Comparison of ENCODE assay signal across 19 cellular contexts in the genomic region with DNA sequence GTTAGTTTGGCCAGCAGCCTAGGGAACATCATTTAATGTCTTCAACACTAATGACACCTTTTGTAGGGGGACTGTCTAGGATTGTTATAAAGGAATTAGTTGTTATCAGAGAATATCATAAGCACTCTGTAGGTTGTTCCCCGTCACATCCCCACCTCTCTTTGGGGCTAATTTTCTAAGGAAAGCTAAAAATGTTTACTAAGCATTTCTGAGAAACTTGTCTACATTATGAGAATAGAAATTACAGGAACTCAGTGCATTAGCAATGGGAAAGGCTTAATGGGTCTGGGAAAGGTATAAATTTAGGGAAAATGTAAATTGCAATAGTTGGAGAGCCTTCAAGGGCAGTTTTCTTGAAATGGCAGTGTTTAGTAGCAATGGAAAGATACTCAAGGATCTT.
DNase-seq lines count a peak whose midpoint lies in the region; ATAC-seq, FAIRE-seq and TF ChIP-seq lines count a peak whose summit lies in the region.
"Had no signal": no experiment of that assay in that cellular context is flagged by ENCODE, and none has a peak within 500 bp of the region (broad histone marks: within the 10 kb centered on the region; RNA-seq: fewer than 3 reads in every experiment).

No MANE protein-coding gene starts in this region.

- no peak overlapping the region for H3K4me2 ChIP-seq in HepG2 (ENCODE audit: low read depth, low read length)
- no peak overlapping the region for H3K4me2 ChIP-seq in H9 (ENCODE audit: insufficient read depth, insufficient read length, low read length)
- H3K4me2 ChIP-seq in K562 (ENCODE audit: insufficient read depth, low read length) = no peak overlapping the region
- H3K4me2 ChIP-seq: GM23338 had no signal

- TF ChIP-seq EP300 in HepG2 (IDR thresholded peaks at IDR 0.05; ENCODE audit: low read depth in 2 of 2, low read length in 2 of 2) = no peak
- TF ChIP-seq EP300 in HepG2 (CRISPR knock-in tag; IDR thresholded peaks at IDR 0.05; ENCODE audit: borderline replicate concordance) = no peak
- no peak for TF ChIP-seq EP300 in K562 (IDR thresholded peaks at IDR 0.05; ENCODE audit: low read length)

- H2BK20ac ChIP-seq in H9 (ENCODE audit: low read depth, low read length, poor library complexity, severe bottlenecking) = peak overlapping the region; percentile 6

- H3K4me3 ChIP-seq in HepG2 (replicated peaks in 1 of 3; ENCODE audit: insufficient read depth in 1 of 3, low read depth in 2 of 3, low read length in 3 of 3) (no peak overlapping the region), right lobe of liver (no peak overlapping the region), K562 (no peak overlapping the region)
- H3K4me3 ChIP-seq: GM12878, GM23338, HAP-1 had no signal

- no peak overlapping the region for H3K27ac ChIP-seq in HepG2 (ENCODE audit: extremely low read length, insufficient read depth, low read length)
- no peak overlapping the region for H3K27ac ChIP-seq in right lobe of liver
- H3K27ac ChIP-seq in H9 (ENCODE audit: insufficient read length, low read depth, low read length) = no peak overlapping the region
- no peak overlapping the region for H3K27ac ChIP-seq in K562 (ENCODE audit: extremely low read depth, low read depth, low read length)

- H2BK5ac ChIP-seq in H9 (ENCODE audit: insufficient read length, low read length) = no peak overlapping the region

- no peaks in the 10 kb centered on the region for H4K20me1 ChIP-seq in HepG2 (ENCODE audit: insufficient read depth, low read length)
- no peaks in the 10 kb centered on the region for H4K20me1 ChIP-seq in H9 (ENCODE audit: control insufficient read depth, insufficient read depth, insufficient read length)
- no peaks in the 10 kb centered on the region for H4K20me1 ChIP-seq in K562 (replicated peaks; ENCODE audit: control insufficient read depth, insufficient read depth, low read length)

- H3K36me3 ChIP-seq in HepG2 (replicated peaks in 1 of 2; ENCODE audit: control insufficient read depth in 1 of 2, insufficient read depth in 2 of 2, low read length in 2 of 2) = no peaks in the 10 kb centered on the region
- H3K36me3 ChIP-seq in right lobe of liver = no peaks in the 10 kb centered on the region
- H3K36me3 ChIP-seq in K562 (ENCODE audit: control insufficient read depth, insufficient read depth, low read length) = no peaks in the 10 kb centered on the region
- H3K36me3 ChIP-seq: HAP-1 had no signal

- H2BK12ac ChIP-seq in H9 (ENCODE audit: insufficient read length, low read depth, low read length) = no peak overlapping the region

- TF ChIP-seq CTCF in HepG2 (CRISPR knock-in tag; IDR thresholded peaks at IDR 0.05) = no peak
- no peak for TF ChIP-seq CTCF in right lobe of liver (IDR thresholded peaks at IDR 0.05)
- TF ChIP-seq CTCF in H9 (conservative IDR thresholded peaks at IDR 0.05) = no peak
- no peak for TF ChIP-seq CTCF in K562 (IDR thresholded peaks at IDR 0.05 in 2 of 3, conservative IDR thresholded peaks at IDR 0.05 in 1 of 3; ENCODE audit: insufficient read depth in 2 of 3, low read depth in 1 of 3, low read length in 3 of 3)

- H3K9ac ChIP-seq in HepG2 (ENCODE audit: insufficient read depth, low read depth, low read length) (no peak overlapping the region), H9 (ENCODE audit: extremely low read depth, insufficient read length, low read length) (no peak overlapping the region), K562 (ENCODE audit: insufficient read depth in 1 of 2, low read depth in 2 of 2, low read length in 2 of 2) (no peak overlapping the region)

- CTCF ChIA-PET in HepG2 (lab: Yijun Ruan, JAX; ENCODE audit: low intra/inter-chr PET ratio, low total read pairs) = no interaction called here
- CTCF ChIA-PET in K562 (lab: Yijun Ruan, JAX; ENCODE audit: low intra/inter-chr PET ratio) = no interaction called here

- BruUV-seq in HepG2 (replicated peaks; lab: Mats Ljungman, UMichigan) = no TSS peak
- no TSS peak for BruUV-seq in K562 (replicated peaks; lab: Mats Ljungman, UMichigan)

- peaks cover 8 to 12% of the 10 kb centered on the region in 2 experiments for H3K4me1 Mint-ChIP-seq in H9
- H3K4me1 Mint-ChIP-seq: CD4-positive, alpha-beta memory T cell had no signal

- no peaks in the 10 kb centered on the region for H3K79me2 ChIP-seq in HepG2 (ENCODE audit: insufficient read depth, low read length)
- no peaks in the 10 kb centered on the region for H3K79me2 ChIP-seq in H9 (ENCODE audit: insufficient read depth, low read length)
- H3K79me2 ChIP-seq in K562 (ENCODE audit: control insufficient read depth, insufficient read depth, low read length) = no peaks in the 10 kb centered on the region

- no peaks in the 10 kb centered on the region for H3K9me1 ChIP-seq in K562 (ENCODE audit: control insufficient read depth, insufficient read depth, low read length)

- H3K18ac ChIP-seq in H9 (ENCODE audit: insufficient read length, low read depth, low read length) = no peak overlapping the region

- POLR2A ChIA-PET in HepG2 (lab: Yijun Ruan, JAX) = no interaction called here
- POLR2A ChIA-PET in K562 (lab: Yijun Ruan, JAX) = no interaction called here

- H2AFZ ChIP-seq in HepG2 (ENCODE audit: low read length) (no peak overlapping the region), H9 (ENCODE audit: low read length) (no peak overlapping the region), K562 (ENCODE audit: low read depth, low read length) (no peak overlapping the region)
- H2AFZ ChIP-seq: GM23338 had no signal

- intact Hi-C loops in HepG2 (cut with micrococcal nuclease; ENCODE audit: unreplicated experiment) = no loop called here
- intact Hi-C loops in right lobe of liver (cut with DNase I) = no loop called here
- intact Hi-C loops in K562 (cut with micrococcal nuclease) = no loop called here

- FAIRE-seq in HepG2 (lab: Jason Lieb, UNC) (no peak), K562 (lab: Jason Lieb, UNC) (no peak)
- FAIRE-seq: D721Med, GM12878 had no signal

- H3K9me3 Mint-ChIP-seq in H9 = peaks cover 0 to 2% of the 10 kb centered on the region in 2 experiments; a peak in 3 of 5 replicates
- H3K9me3 Mint-ChIP-seq: GM23338, HFFc6 had no signal

- TF ChIP-seq POLR2A in HepG2 (IDR thresholded peaks at IDR 0.05; ENCODE audit: insufficient read depth in 1 of 2, low read depth in 2 of 2, low read length in 2 of 2) (no peak), right lobe of liver (IDR thresholded peaks at IDR 0.05) (no peak), K562 (conservative IDR thresholded peaks at IDR 0.05) (no peak)

- TF ChIP-seq RAD21 in HepG2 (CRISPR knock-in tag; IDR thresholded peaks at IDR 0.05) = no peak
- no peak for TF ChIP-seq RAD21 in K562 (CRISPR knock-in tag; conservative IDR thresholded peaks at IDR 0.05 in 1 of 2, IDR thresholded peaks at IDR 0.05 in 1 of 2)

- no peak overlapping the region for H4K91ac ChIP-seq in H9 (ENCODE audit: insufficient read length, low read depth, low read length)

- no peaks in the 10 kb centered on the region for H3K27me3 ChIP-seq in HepG2 (ENCODE audit: control insufficient read depth in 1 of 2, insufficient read depth in 2 of 2, low read length in 2 of 2)
- no peaks in the 10 kb centered on the region for H3K27me3 ChIP-seq in right lobe of liver
- H3K27me3 ChIP-seq in H9 (ENCODE audit: insufficient read depth, low read length) = no peaks in the 10 kb centered on the region
- no peaks in the 10 kb centered on the region for H3K27me3 ChIP-seq in K562 (ENCODE audit: control insufficient read depth in 2 of 2, insufficient read depth in 2 of 2, low read length in 2 of 2)

- H3K56ac ChIP-seq in H9 (ENCODE audit: insufficient read length, low read depth, low read length) = no peak overlapping the region

- no peak overlapping the region for H2AK5ac ChIP-seq in H9 (ENCODE audit: insufficient read length, low read length)

- H4K8ac ChIP-seq in H9 (replicated peaks; ENCODE audit: insufficient read length, low read depth, low read length) = no peak overlapping the region

- H3K4ac ChIP-seq in H9 (ENCODE audit: low read depth, low read length) = no peak overlapping the region

- no peaks in the 10 kb centered on the region for H3K23me2 ChIP-seq in H9 (ENCODE audit: insufficient read length, low read depth, low read length, poor library complexity, severe bottlenecking)

- H2BK15ac ChIP-seq in H9 (ENCODE audit: low read depth, low read length) = no peak overlapping the region

- no peak overlapping the region for H3T11ph ChIP-seq in H9 (ENCODE audit: low read length)

- H3K27ac Mint-ChIP-seq in H9 = no peak overlapping the region
- H3K27ac Mint-ChIP-seq: CD4-positive, alpha-beta memory T cell; GM23338; HFFc6 had no signal

- no peaks in the 10 kb centered on the region for H3K79me1 ChIP-seq in H9 (ENCODE audit: insufficient read depth, low read depth, low read length, poor library complexity, severe bottlenecking)

- H2BK120ac ChIP-seq in H9 (ENCODE audit: low read depth, low read length, poor library complexity, severe bottlenecking) = no peak overlapping the region

- H3K4me1 ChIP-seq in HepG2 (ENCODE audit: insufficient read depth, low read length) = no peaks in the 10 kb centered on the region
- H3K4me1 ChIP-seq in right lobe of liver = no peaks in the 10 kb centered on the region
- H3K4me1 ChIP-seq in H9 (ENCODE audit: insufficient read depth, low read length) = peaks cover 3% of the 10 kb centered on the region; the same call in 1 of the 2 replicates
- no peaks in the 10 kb centered on the region for H3K4me1 ChIP-seq in K562 (replicated peaks in 1 of 2; ENCODE audit: control insufficient read depth in 2 of 2, insufficient read depth in 2 of 2, low read length in 2 of 2)
- H3K4me1 ChIP-seq: HAP-1 had no signal

- no peak overlapping the region for H3K14ac ChIP-seq in H9 (ENCODE audit: insufficient read depth, low read length)

- no peaks in the 10 kb centered on the region; the same call in 1 of the 2 replicates for H3K27me3 Mint-ChIP-seq in H9 (ENCODE audit: low read depth)

- WGBS in HepG2 (ENCODE audit: low lambda C conversion rate) = 25% methylated on average over 1 of the region's 1 CpG
- 90% methylated on average over 1 of the region's 1 CpG for WGBS in right lobe of liver (ENCODE audit: insufficient coverage, low coverage, low lambda C conversion rate, missing lambda C conversion rate)
- WGBS in H9 (ENCODE audit: extremely low coverage, insufficient read length, low lambda C conversion rate) = no CpG with 5 or more reads among the region's 1 CpG
- WGBS in K562 (ENCODE audit: insufficient coverage, low coverage, missing lambda C conversion rate) = 0% methylated on average over 1 of the region's 1 CpG

- H4K5ac ChIP-seq in H9 (ENCODE audit: insufficient read length, low read depth, low read length) = no peak overlapping the region

- H3K36me3 Mint-ChIP-seq in H9 (ENCODE audit: insufficient read depth in 1 of 3, low read depth in 3 of 3) = 0 out of 7 replicates have a peak, but pooled peaks cover 0 to 2% (median 0%) of the 10 kb centered on the region in 3 experiments
- H3K36me3 Mint-ChIP-seq: CD4-positive, alpha-beta memory T cell had no signal

- H3K23ac ChIP-seq in H9 (ENCODE audit: insufficient read length, low read depth, low read length) = no peak overlapping the region

- H3K4me3 Mint-ChIP-seq in H9 = no peak overlapping the region
- H3K4me3 Mint-ChIP-seq: CD4-positive, alpha-beta memory T cell; GM23338; HFFc6 had no signal

- DNase-seq in HepG2 (ENCODE audit: low spot score) (no peak), right lobe of liver (no peak), H9 (no peak), K562 (ENCODE audit: extremely low read depth in 1 of 4, low spot score in 3 of 4) (no peak), cerebellum (ENCODE audit: low spot score) (no peak), iPS-NIHi11 (ENCODE audit: low spot score) (no peak)
- DNase-seq: 8988T; C1 segment of cervical spinal cord; CD4-positive, alpha-beta memory T cell; DMS 273 treated with DMSO at 0.1 percent for 48 hours; DMS79; EL; GDM1; HFFc6 had no signal

- in situ Hi-C loops in HepG2 (cut with HindIII; ENCODE audit: extremely low pct_ligation_motif_present, low pct_unique_long_range_greater_than_20kb) (no loop called here), K562 (cut with MboI) (no loop called here)

- H3K9me3 ChIP-seq in HepG2 (ENCODE audit: low read length) = no peaks in the 10 kb centered on the region
- H3K9me3 ChIP-seq in right lobe of liver = no peaks in the 10 kb centered on the region
- no peaks in the 10 kb centered on the region for H3K9me3 ChIP-seq in H9 (ENCODE audit: control insufficient read depth, low read depth, low read length)
- H3K9me3 ChIP-seq in K562 (replicated peaks; ENCODE audit: control insufficient read depth, insufficient read depth, low read depth, low read length) = no peaks in the 10 kb centered on the region
- H3K9me3 ChIP-seq: HAP-1 had no signal

- ATAC-seq in HepG2 (no peak), right lobe of liver (no peak), K562 (no peak), GM18909 (IDR thresholded peaks at IDR 0.05; ENCODE audit: poor library complexity, unreplicated experiment) (no peak)
- ATAC-seq: GM12878, GM23338 had no signal

Comparison
In these comparisons a context has a peak if more than half of its experiments do, and no peak if none do; other contexts are left out.
1. Of the 241 proteins assayed by ChIP-seq in both HepG2 and K562: peak only in HepG2: MAFF and MAFK; only in K562: none; in both: none; in neither: 239.